31 cellular contexts compared by ENCODE assay signal in the genomic region with DNA sequence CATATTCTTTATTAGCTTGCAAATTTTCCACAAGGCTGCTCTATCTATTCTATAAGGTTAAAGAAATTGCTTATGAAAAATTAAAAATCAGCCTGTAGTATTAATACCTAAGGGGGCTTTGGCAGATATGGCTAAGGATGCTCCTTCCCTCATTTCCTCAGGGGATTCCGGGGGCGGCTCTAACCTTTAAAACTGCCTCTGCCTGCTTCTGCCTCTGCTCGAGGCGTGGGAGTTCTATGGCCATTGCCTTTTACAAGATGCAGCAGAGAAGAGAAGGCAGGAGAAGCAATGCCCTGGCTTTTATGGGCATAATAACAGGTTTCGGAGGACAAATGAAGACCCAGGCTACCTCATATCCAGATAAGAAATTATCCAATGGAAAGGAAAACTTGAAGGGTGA.
"Had no signal": no experiment of that assay in that cellular context is flagged by ENCODE, and none has a peak within 500 bp of the region (broad histone marks: within the 10 kb centered on the region; RNA-seq: fewer than 3 reads in every experiment).

No MANE protein-coding gene starts in this region.

- H3K4me3 ChIP-seq: esophagus muscularis mucosa, gastrocnemius medialis, heart left ventricle had no signal

- H3K27me3 ChIP-seq: brain microvascular endothelial cell, esophagus muscularis mucosa, foreskin keratinocyte, gastrocnemius medialis, heart left ventricle had no signal

- DNase-seq: activated CD4-positive, alpha-beta memory T cell treated with anti-CD3 and anti-CD28 coated beads for 36 hours; activated CD4-positive, alpha-beta T cell treated with anti-CD3 and anti-CD28 coated beads for 36 hours; activated CD4-positive, alpha-beta T cell treated with anti-CD3 and anti-CD28 coated beads, Interleukin-2, amount 10 ng/mL, durations not matched to agents 24 days and 14 days; activated CD4-positive, CD25-positive, alpha-beta regulatory T cell; activated CD4-positive, CD25-positive, alpha-beta regulatory T cell treated with anti-CD3 and anti-CD28 coated beads, Interleukin-2, amount 50 U/mL, for 72 hours; activated CD8-positive, alpha-beta memory T cell treated with anti-CD3 and anti-CD28 coated beads, Interleukin-2, amount 10 ng/mL, durations not matched to agents 7 days and 5 days; activated CD8-positive, alpha-beta memory T cell treated with anti-CD3 and anti-CD28 coated beads, Interleukin-2, amount 50 U/mL, for 4 hours; activated CD8-positive, alpha-beta T cell treated with anti-CD3 and anti-CD28 coated beads, Interleukin-2, amount 10 ng/mL, durations not matched to agents 7 days and 5 days; activated gamma-delta T cell treated with Interleukin-2 at 50 U/mL for 16 hours; activated naive CD4-positive, alpha-beta T cell treated with anti-CD3 and anti-CD28 coated beads, Interleukin-2, amount 50 U/mL, for 16 hours; activated naive CD4-positive, alpha-beta T cell treated with Interleukin-2 at 50 U/mL for 16 hours; activated T-cell treated with anti-CD3 and anti-CD28 coated beads, Interleukin-2, amount 50 U/mL, for 1 hour; activated T-cell treated with anti-CD3 and anti-CD28 coated beads, Interleukin-2, amount 50 U/mL, for 48 hours; amniotic stem cell; anterior cingulate cortex; brain microvascular endothelial cell; cortex of kidney; dermis blood vessel endothelial cell; effector CD4-positive, alpha-beta T cell; effector memory CD8-positive, alpha-beta T cell; erythroblast; foreskin keratinocyte; gastrocnemius medialis; glutamatergic neuron; heart left ventricle; T-helper 2 cell had no signal

- H3K27me3 Mint-ChIP-seq: activated CD4-positive, alpha-beta memory T cell treated with anti-CD3 and anti-CD28 coated beads for 36 hours; activated CD4-positive, alpha-beta T cell treated with anti-CD3 and anti-CD28 coated beads for 36 hours; activated CD8-positive, alpha-beta memory T cell treated with anti-CD3 and anti-CD28 coated beads, Interleukin-2, amount 10 ng/mL, durations not matched to agents 7 days and 5 days; activated naive CD8-positive, alpha-beta T cell; central memory CD8-positive, alpha-beta T cell had no signal

- H3K9me3 ChIP-seq: esophagus muscularis mucosa, gastrocnemius medialis, heart left ventricle had no signal

- H3K27ac Mint-ChIP-seq: activated CD4-positive, alpha-beta memory T cell treated with anti-CD3 and anti-CD28 coated beads for 36 hours; activated CD4-positive, alpha-beta T cell treated with anti-CD3 and anti-CD28 coated beads, Interleukin-2, amount 10 ng/mL, durations not matched to agents 24 days and 14 days; activated CD8-positive, alpha-beta memory T cell treated with anti-CD3 and anti-CD28 coated beads, Interleukin-2, amount 10 ng/mL, durations not matched to agents 7 days and 5 days; activated CD8-positive, alpha-beta T cell treated with anti-CD3 and anti-CD28 coated beads, Interleukin-2, amount 10 ng/mL, durations not matched to agents 7 days and 5 days; activated naive CD8-positive, alpha-beta T cell; activated T-helper 1 cell treated with anti-CD3 and anti-CD28 coated beads, Interleukin-12 subunit alpha, Interleukin-12 subunit beta, Interleukin-2, Interleukin-4 antibody, amounts not matched to agents 30 ng/mL and 10 ng/mL and 1 ng/mL, durations not matched to agents 14 hours and 24 hours and 36 hours; activated T-helper 2 cell treated with anti-CD3 and anti-CD28 coated beads, Interferon-gamma antibody, Interleukin-2, Interleukin-4, amounts not matched to agents 10 μg/mL and 5 μg/mL and 100 μg/mL, durations not matched to agents 14 hours and 24 hours and 36 hours; effector memory CD8-positive, alpha-beta T cell had no signal

- H3K36me3 ChIP-seq: brain microvascular endothelial cell, esophagus muscularis mucosa, gastrocnemius medialis, heart left ventricle had no signal

- H3K9me3 Mint-ChIP-seq: activated CD4-positive, alpha-beta memory T cell treated with anti-CD3 and anti-CD28 coated beads for 36 hours; activated CD4-positive, alpha-beta T cell treated with anti-CD3 and anti-CD28 coated beads, Interleukin-2, amount 10 ng/mL, durations not matched to agents 24 days and 14 days; activated T-helper 1 cell treated with anti-CD3 and anti-CD28 coated beads, Interleukin-12 subunit alpha, Interleukin-12 subunit beta, Interleukin-2, Interleukin-4 antibody, amounts not matched to agents 30 ng/mL and 10 ng/mL and 1 ng/mL, durations not matched to agents 14 hours and 24 hours and 36 hours; activated T-helper 2 cell treated with anti-CD3 and anti-CD28 coated beads, Interferon-gamma antibody, Interleukin-2, Interleukin-4, amounts not matched to agents 10 μg/mL and 5 μg/mL and 100 μg/mL, durations not matched to agents 14 hours and 24 hours and 36 hours; central memory CD8-positive, alpha-beta T cell; effector memory CD8-positive, alpha-beta T cell had no signal

- H3K27ac ChIP-seq: brain microvascular endothelial cell, esophagus muscularis mucosa, foreskin keratinocyte, gastrocnemius medialis, heart left ventricle had no signal

- H3K4me3 Mint-ChIP-seq: activated CD4-positive, alpha-beta memory T cell treated with anti-CD3 and anti-CD28 coated beads for 36 hours; activated CD4-positive, alpha-beta T cell treated with anti-CD3 and anti-CD28 coated beads for 36 hours; activated CD4-positive, alpha-beta T cell treated with anti-CD3 and anti-CD28 coated beads, Interleukin-2, amount 10 ng/mL, durations not matched to agents 24 days and 14 days; activated CD8-positive, alpha-beta memory T cell treated with anti-CD3 and anti-CD28 coated beads, Interleukin-2, amount 10 ng/mL, durations not matched to agents 7 days and 5 days; activated CD8-positive, alpha-beta T cell treated with anti-CD3 and anti-CD28 coated beads, Interleukin-2, amount 10 ng/mL, durations not matched to agents 7 days and 5 days; activated naive CD8-positive, alpha-beta T cell; activated T-helper 1 cell treated with anti-CD3 and anti-CD28 coated beads, Interleukin-12 subunit alpha, Interleukin-12 subunit beta, Interleukin-2, Interleukin-4 antibody, amounts not matched to agents 30 ng/mL and 10 ng/mL and 1 ng/mL, durations not matched to agents 14 hours and 24 hours and 36 hours; central memory CD8-positive, alpha-beta T cell; effector memory CD8-positive, alpha-beta T cell had no signal

- H3K36me3 Mint-ChIP-seq: activated CD4-positive, alpha-beta memory T cell treated with anti-CD3 and anti-CD28 coated beads for 36 hours; activated CD8-positive, alpha-beta memory T cell treated with anti-CD3 and anti-CD28 coated beads, Interleukin-2, amount 10 ng/mL, durations not matched to agents 7 days and 5 days; activated naive CD8-positive, alpha-beta T cell had no signal

- H3K4me1 ChIP-seq: gastrocnemius medialis had no signal

- ATAC-seq: activated CD4-positive, alpha-beta T cell treated with anti-CD3 and anti-CD28 coated beads for 36 hours; activated CD8-positive, alpha-beta memory T cell treated with anti-CD3 and anti-CD28 coated beads, Interleukin-2, amount 10 ng/mL, durations not matched to agents 7 days and 5 days; activated CD8-positive, alpha-beta T cell treated with anti-CD3 and anti-CD28 coated beads, Interleukin-2, amount 10 ng/mL, durations not matched to agents 7 days and 5 days; effector memory CD8-positive, alpha-beta T cell; foreskin keratinocyte; gastrocnemius medialis had no signal
